Comparison of ENCODE assay signal across 24 cellular contexts in the genomic region with DNA sequence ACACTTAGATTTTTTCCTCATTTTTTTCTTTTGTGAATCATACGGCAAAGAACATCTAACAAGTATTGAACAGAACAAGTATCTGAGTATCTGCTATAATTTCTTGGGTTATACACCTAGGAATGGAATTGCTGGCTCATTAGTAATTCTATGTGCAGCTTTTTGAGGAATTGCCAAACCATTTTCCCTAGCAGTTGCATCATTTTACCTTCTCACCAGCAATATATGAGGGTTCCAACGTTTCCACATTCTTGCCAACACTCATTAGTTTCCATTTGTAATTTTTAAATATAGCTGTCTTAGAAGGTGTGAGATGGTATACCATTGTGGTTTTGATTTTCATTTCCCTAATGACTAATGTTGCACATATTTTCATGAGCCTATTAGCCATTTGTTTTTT. TPM values are rescaled to one million over a fixed set of nuclear protein-coding genes. Genes with fewer than 3 reads are reported as not detected.
DNase-seq lines count a peak whose midpoint lies in the region; ATAC-seq, FAIRE-seq and TF ChIP-seq lines count a peak whose summit lies in the region.
"Had no signal": no experiment of that assay in that cellular context is flagged by ENCODE, and none has a peak within 500 bp of the region (broad histone marks: within the 10 kb centered on the region; RNA-seq: fewer than 3 reads in every experiment).

No MANE protein-coding gene starts in this region.

- H3K27ac ChIP-seq in small intestine (ENCODE audit: low read depth in 1 of 2, low read length in 1 of 2), result no peak overlapping the region
- H3K27ac ChIP-seq: A549; BLaER1 treated with 17β-estradiol and CSF1 and Interleukin-3, amounts not matched to agents 10 nM and 100 nM had no signal

- in situ Hi-C loops in astrocyte of the spinal cord (cut with HindIII; ENCODE audit: low sequenced_read_pairs), result no loop called here

- H3K9me3 ChIP-seq in small intestine (ENCODE audit: control insufficient read depth, low read depth), result no peaks in the 10 kb centered on the region
- H3K9me3 ChIP-seq: A549, BE2C, HAP-1 had no signal

- no peak for ATAC-seq in GM18505 (IDR thresholded peaks at IDR 0.05; ENCODE audit: unreplicated experiment)
- ATAC-seq in HG03565 (IDR thresholded peaks at IDR 0.05; ENCODE audit: unreplicated experiment), result no peak
- ATAC-seq: A549 had no signal

- H3K27me3 ChIP-seq in small intestine (ENCODE audit: control insufficient read depth in 2 of 2, insufficient read depth in 2 of 2, low read length in 2 of 2), result no peaks in the 10 kb centered on the region
- H3K27me3 ChIP-seq: BE2C had no signal

- 57 to 79% (median 74%) methylated on average over 2 of the region's 2 CpGs for WGBS in small intestine, 3 donors

- CTCF ChIA-PET in HEK293T (lab: Yijun Ruan, JAX), result no interaction called here

- POLR2A ChIA-PET in HEK293T (lab: Yijun Ruan, JAX), result no interaction called here

- DNase-seq in NCI-H226 (peak; percentile 3), astrocyte of the spinal cord (ENCODE audit: low read depth, low spot score) (peak; percentile 0), epithelial cell of esophagus (ENCODE audit: low read depth) (peak; percentile 64), small intestine (no peak), HEK293T (ENCODE audit: extremely low spot score) (no peak)
- DNase-seq: 8988T; ACHN; AML-193; BE2C; Calu3; CD4-positive, alpha-beta T cell; CD8-positive, alpha-beta memory T cell; DMS53; DMS79 treated with DMSO at 0.1 percent for 48 hours; GF-D8; GOT3 had no signal

- H3K4me3 ChIP-seq in astrocyte of the spinal cord (ENCODE audit: low read depth, low read length), result no peak overlapping the region
- no peak overlapping the region for H3K4me3 ChIP-seq in epithelial cell of esophagus (ENCODE audit: low read length)
- H3K4me3 ChIP-seq in small intestine (ENCODE audit: low read depth in 1 of 2, low read length in 2 of 2), result no peak overlapping the region
- H3K4me3 ChIP-seq: A549; BLaER1 treated with 17β-estradiol and CSF1 and Interleukin-3, amounts not matched to agents 10 nM and 100 nM; HAP-1 had no signal

- TF ChIP-seq CTCF in astrocyte of the spinal cord (IDR thresholded peaks at IDR 0.05; ENCODE audit: low read depth, low read length), result no peak
- TF ChIP-seq CTCF in epithelial cell of esophagus (IDR thresholded peaks at IDR 0.05; ENCODE audit: insufficient read depth, low read depth, low read length, missing control alignments), result no peak

- no peaks in the 10 kb centered on the region for H3K4me1 ChIP-seq in small intestine (ENCODE audit: control insufficient read depth in 2 of 2, insufficient read depth in 1 of 2, low read depth in 1 of 2, low read length in 1 of 2)
- H3K4me1 ChIP-seq: A549; BE2C; BLaER1 treated with 17β-estradiol and CSF1 and Interleukin-3, amounts not matched to agents 10 nM and 100 nM; HAP-1 had no signal

- no peaks in the 10 kb centered on the region for H3K36me3 ChIP-seq in small intestine (ENCODE audit: control insufficient read depth in 2 of 2, insufficient read depth in 2 of 2, low read length in 2 of 2)
- H3K36me3 ChIP-seq: BE2C; BLaER1 treated with 17β-estradiol and CSF1 and Interleukin-3, amounts not matched to agents 10 nM and 100 nM; HAP-1 had no signal

- TF ChIP-seq POLR2A in GM18505 (IDR thresholded peaks at IDR 0.05; ENCODE audit: borderline replicate concordance, extremely low read depth, insufficient read depth, insufficient read length), result no peak

- FAIRE-seq in small intestine (lab: Jason Lieb, UNC), result peak; percentile 88
- FAIRE-seq: GM12891, H54 had no signal

TF ChIP-seq in HEK293T, 16 proteins besides CTCF, POLR2A, EP300 and RAD21:
- TF ChIP-seq FOXK2 (IDR thresholded peaks at IDR 0.05) (no peak), HDGF (IDR thresholded peaks at IDR 0.05; ENCODE audit: borderline replicate concordance) (no peak), SUZ12 (IDR thresholded peaks at IDR 0.05) (no peak), ZNF384 (IDR thresholded peaks at IDR 0.05) (no peak), ELF4 (IDR thresholded peaks at IDR 0.05) (no peak), CTBP1 (IDR thresholded peaks at IDR 0.05; ENCODE audit: borderline replicate concordance) (no peak), L3MBTL2 (conservative IDR thresholded peaks at IDR 0.05) (no peak), SP1 (IDR thresholded peaks at IDR 0.05) (no peak), FOXM1 (IDR thresholded peaks at IDR 0.05; ENCODE audit: borderline replicate concordance) (no peak), LEF1 (IDR thresholded peaks at IDR 0.05; ENCODE audit: borderline replicate concordance) (no peak), NFRKB (IDR thresholded peaks at IDR 0.05) (no peak), ARNT (IDR thresholded peaks at IDR 0.05) (no peak), BHLHE40 (IDR thresholded peaks at IDR 0.05; ENCODE audit: borderline replicate concordance) (no peak), FOXA1 (IDR thresholded peaks at IDR 0.05) (no peak), TARDBP (IDR thresholded peaks at IDR 0.05) (no peak)
- TF ChIP-seq, protein P1, sequence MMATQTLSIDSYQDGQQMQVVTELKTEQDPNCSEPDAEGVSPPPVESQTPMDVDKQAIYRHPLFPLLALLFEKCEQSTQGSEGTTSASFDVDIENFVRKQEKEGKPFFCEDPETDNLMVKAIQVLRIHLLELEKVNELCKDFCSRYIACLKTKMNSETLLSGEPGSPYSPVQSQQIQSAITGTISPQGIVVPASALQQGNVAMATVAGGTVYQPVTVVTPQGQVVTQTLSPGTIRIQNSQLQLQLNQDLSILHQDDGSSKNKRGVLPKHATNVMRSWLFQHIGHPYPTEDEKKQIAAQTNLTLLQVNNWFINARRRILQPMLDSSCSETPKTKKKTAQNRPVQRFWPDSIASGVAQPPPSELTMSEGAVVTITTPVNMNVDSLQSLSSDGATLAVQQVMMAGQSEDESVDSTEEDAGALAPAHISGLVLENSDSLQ (IDR thresholded peaks at IDR 0.05), result no peak

RNA-seq across cellular contexts. Expression of a gene that starts 41.1 kb away (rescaled TPM):
- not detected for polyA plus RNA-seq in small intestine
- polyA plus RNA-seq: A549; CD14-positive monocyte; CD8-positive, alpha-beta memory T cell had no signal

Comparison
In these comparisons a context has a peak if more than half of its experiments do, and no peak if none do; other contexts are left out.
1. DNase-seq: peak in NCI-H226 (single experiment), astrocyte of the spinal cord (single experiment) and epithelial cell of esophagus (single experiment); none in small intestine (single experiment) and HEK293T (single experiment).